In the genomic region with DNA sequence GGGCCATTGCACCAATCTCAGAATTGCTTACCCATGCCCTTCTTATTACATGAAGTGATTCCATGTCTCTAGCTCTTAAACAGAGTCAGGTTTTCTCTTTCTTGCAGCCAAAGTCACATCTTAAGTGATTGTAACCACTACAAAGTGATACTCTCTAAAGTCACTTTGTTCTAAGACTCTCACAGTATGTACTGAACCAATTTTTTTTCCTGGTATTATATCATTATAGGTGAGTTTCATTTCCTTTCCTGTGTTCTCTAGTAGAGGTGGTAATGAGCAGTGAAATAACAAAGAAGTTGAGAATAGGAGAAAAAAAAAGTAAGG, we compare ENCODE assay signal across 18 cellular contexts.
DNase-seq lines count a peak whose midpoint lies in the region; ATAC-seq and TF ChIP-seq lines count a peak whose summit lies in the region.
"Had no signal": no experiment of that assay in that cellular context is flagged by ENCODE, and none has a peak within 500 bp of the region (broad histone marks: within the 10 kb centered on the region; RNA-seq: fewer than 3 reads in every experiment).

No MANE protein-coding gene starts in this region.

- intact Hi-C loops in activated naive CD4-positive, alpha-beta T cell treated with anti-CD3 and anti-CD28 coated beads for 36 hours (cut with micrococcal nuclease) = loop anchor here (1.0 to 10.0 kb wide), 14 partner anchors 46 to 1767 kb away; partner anchors contain the start of genes DARS1 and RAB3GAP1

- no peak for TF ChIP-seq CTCF in OCI-LY1 (IDR thresholded peaks at IDR 0.05; ENCODE audit: low read length)

- no peak overlapping the region for H3K9ac ChIP-seq in OCI-LY1 (ENCODE audit: low read length)
- H3K9ac ChIP-seq: SK-N-SH had no signal

- DNase-seq in activated naive CD4-positive, alpha-beta T cell treated with anti-CD3 and anti-CD28 coated beads for 36 hours = no peak
- DNase-seq in activated naive CD4-positive, alpha-beta T cell treated with Interleukin-2 at 50 U/mL for 16 hours = no peak
- no peak for DNase-seq in activated naive CD8-positive, alpha-beta T cell treated with anti-CD3 and anti-CD28 coated beads for 36 hours
- DNase-seq in stimulated activated naive B cell treated with anti-CD40 and anti-IgM and Interleukin-4, amounts not matched to agents 10 μg/mL and 1 μg/mL and 100 μg/mL, for 72 hours = no peak
- DNase-seq in ecto neural progenitor cell (ENCODE audit: low spot score) (no peak), RKO (ENCODE audit: low spot score) (no peak), NCI-H2171 treated with DMSO at 0.1 percent for 48 hours (lab: John Stamatoyannopoulos, UW) (no peak)
- DNase-seq: adrenal gland, GOT3, left ventricle myocardium inferior, NCI-H2029 treated with DMSO at 0.1 percent for 48 hours, NCI-H524 treated with DMSO at 0.1 percent for 48 hours, ovary, right lobe of liver, SK-N-SH had no signal

- no peaks in the 10 kb centered on the region for H3K27me3 ChIP-seq in OCI-LY1 (ENCODE audit: insufficient read depth, low read length)
- H3K27me3 ChIP-seq: adrenal gland, cardiac muscle cell, esophagus muscularis mucosa, ovary, right lobe of liver had no signal

- H3K36me3 ChIP-seq in OCI-LY1 (ENCODE audit: insufficient read depth, low read length) = no peaks in the 10 kb centered on the region
- H3K36me3 ChIP-seq: adrenal gland, cardiac muscle cell, esophagus muscularis mucosa, left ventricle myocardium inferior, ovary, right lobe of liver had no signal

- no peak overlapping the region for H2AFZ ChIP-seq in OCI-LY1 (ENCODE audit: low read length)

- H3K4me1 Mint-ChIP-seq in activated naive CD4-positive, alpha-beta T cell treated with anti-CD3 and anti-CD28 coated beads for 36 hours (ENCODE audit: low read depth) = peaks cover 83% of the 10 kb centered on the region
- H3K4me1 Mint-ChIP-seq in activated naive CD8-positive, alpha-beta T cell treated with anti-CD3 and anti-CD28 coated beads for 36 hours = peaks cover 79% of the 10 kb centered on the region
- peaks cover 37 to 74% of the 10 kb centered on the region in 2 donors for H3K4me1 Mint-ChIP-seq in stimulated activated naive B cell treated with anti-CD40 and anti-IgM and Interleukin-4, amounts not matched to agents 10 μg/mL and 1 μg/mL and 100 μg/mL, for 72 hours

- peaks cover 77% of the 10 kb centered on the region for H3K4me1 ChIP-seq in OCI-LY1 (ENCODE audit: insufficient read depth, low read length, severe bottlenecking)
- H3K4me1 ChIP-seq: adrenal gland, esophagus muscularis mucosa, left ventricle myocardium inferior, right lobe of liver had no signal

- H3K9me3 ChIP-seq in OCI-LY1 (ENCODE audit: low read length) = no peaks in the 10 kb centered on the region
- H3K9me3 ChIP-seq: adrenal gland, esophagus muscularis mucosa, left ventricle myocardium inferior, ovary, right lobe of liver, SK-N-SH had no signal

- CTCF ChIA-PET in activated naive CD4-positive, alpha-beta T cell treated with anti-CD3 and anti-CD28 coated beads for 36 hours (lab: Charles Lee) = interaction anchor here (0.6 to 1.0 kb wide), 3 partner anchors 138 to 187 kb away, joined by 3 to 7 read pairs (median 4); no protein-coding TSS in a partner anchor

- H3K36me3 Mint-ChIP-seq in activated naive CD4-positive, alpha-beta T cell treated with anti-CD3 and anti-CD28 coated beads for 36 hours (ENCODE audit: low read depth) = no peaks in the 10 kb centered on the region
- peaks cover 13% of the 10 kb centered on the region for H3K36me3 Mint-ChIP-seq in activated naive CD8-positive, alpha-beta T cell treated with anti-CD3 and anti-CD28 coated beads for 36 hours
- H3K36me3 Mint-ChIP-seq in stimulated activated naive B cell treated with anti-CD40 and anti-IgM and Interleukin-4, amounts not matched to agents 10 μg/mL and 1 μg/mL and 100 μg/mL, for 72 hours = peaks cover 0 to 4% of the 10 kb centered on the region in 2 donors

- no peaks in the 10 kb centered on the region for H3K9me3 Mint-ChIP-seq in activated naive CD4-positive, alpha-beta T cell treated with anti-CD3 and anti-CD28 coated beads for 36 hours
- peaks cover 5% of the 10 kb centered on the region for H3K9me3 Mint-ChIP-seq in activated naive CD8-positive, alpha-beta T cell treated with anti-CD3 and anti-CD28 coated beads for 36 hours
- H3K9me3 Mint-ChIP-seq in stimulated activated naive B cell treated with anti-CD40 and anti-IgM and Interleukin-4, amounts not matched to agents 10 μg/mL and 1 μg/mL and 100 μg/mL, for 72 hours = peaks cover 0 to 1% of the 10 kb centered on the region in 2 donors

- peak overlapping the region; percentile 25 for H3K4me3 Mint-ChIP-seq in activated naive CD4-positive, alpha-beta T cell treated with anti-CD3 and anti-CD28 coated beads for 36 hours
- H3K4me3 Mint-ChIP-seq in activated naive CD8-positive, alpha-beta T cell treated with anti-CD3 and anti-CD28 coated beads for 36 hours = peak overlapping the region; percentile 46
- H3K4me3 Mint-ChIP-seq in stimulated activated naive B cell treated with anti-CD40 and anti-IgM and Interleukin-4, amounts not matched to agents 10 μg/mL and 1 μg/mL and 100 μg/mL, for 72 hours = peak overlapping the region; percentile 9 to 17

- H3K4me3 ChIP-seq in OCI-LY1 (ENCODE audit: low read depth, low read length, poor library complexity, severe bottlenecking) = no peak overlapping the region
- H3K4me3 ChIP-seq: adrenal gland, cardiac muscle cell, esophagus muscularis mucosa, left ventricle myocardium inferior, ovary, right lobe of liver had no signal

- no peaks in the 10 kb centered on the region for H3K27me3 Mint-ChIP-seq in activated naive CD4-positive, alpha-beta T cell treated with anti-CD3 and anti-CD28 coated beads for 36 hours (ENCODE audit: low read depth)
- H3K27me3 Mint-ChIP-seq in activated naive CD8-positive, alpha-beta T cell treated with anti-CD3 and anti-CD28 coated beads for 36 hours = no peaks in the 10 kb centered on the region
- no peaks in the 10 kb centered on the region for H3K27me3 Mint-ChIP-seq in stimulated activated naive B cell treated with anti-CD40 and anti-IgM and Interleukin-4, amounts not matched to agents 10 μg/mL and 1 μg/mL and 100 μg/mL, for 72 hours

- peak overlapping the region; percentile 96 for H3K27ac Mint-ChIP-seq in activated naive CD4-positive, alpha-beta T cell treated with anti-CD3 and anti-CD28 coated beads for 36 hours
- H3K27ac Mint-ChIP-seq in activated naive CD8-positive, alpha-beta T cell treated with anti-CD3 and anti-CD28 coated beads for 36 hours = peak overlapping the region; percentile 94
- peak overlapping the region; percentile 92 for H3K27ac Mint-ChIP-seq in stimulated activated naive B cell treated with anti-CD40 and anti-IgM and Interleukin-4, amounts not matched to agents 10 μg/mL and 1 μg/mL and 100 μg/mL, for 72 hours

- H3K79me2 ChIP-seq in OCI-LY1 (ENCODE audit: insufficient read depth, low read length) = no peaks in the 10 kb centered on the region

- peak overlapping the region; percentile 4; the same call in 1 of the 2 replicates for H3K4me2 ChIP-seq in OCI-LY1 (ENCODE audit: low read length)
- H3K4me2 ChIP-seq: SK-N-SH had no signal

- no peaks in the 10 kb centered on the region for H4K20me1 ChIP-seq in OCI-LY1 (ENCODE audit: insufficient read depth, low read length)

- H3F3A ChIP-seq in OCI-LY1 (ENCODE audit: insufficient read depth, low read length) = 0 out of 2 replicates have a peak, but pooled peaks cover 5% of the 10 kb centered on the region

- ATAC-seq in stimulated activated naive B cell treated with anti-CD40 and anti-IgM and Interleukin-4, amounts not matched to agents 10 μg/mL and 1 μg/mL and 100 μg/mL, for 72 hours (replicated peaks) = peak in 1 of 2 donors; percentile 21
- ATAC-seq: right lobe of liver had no signal

- H3K9me2 ChIP-seq in OCI-LY1 (ENCODE audit: low read depth, low read length) = no peaks in the 10 kb centered on the region
- H3K9me2 ChIP-seq: SK-N-SH had no signal

- peak overlapping the region; percentile 94 for H3K27ac ChIP-seq in OCI-LY1 (ENCODE audit: low read depth, low read length, poor library complexity, severe bottlenecking)
- H3K27ac ChIP-seq: adrenal gland, cardiac muscle cell, esophagus muscularis mucosa, left ventricle myocardium inferior, ovary, right lobe of liver had no signal
